In the genomic region with DNA sequence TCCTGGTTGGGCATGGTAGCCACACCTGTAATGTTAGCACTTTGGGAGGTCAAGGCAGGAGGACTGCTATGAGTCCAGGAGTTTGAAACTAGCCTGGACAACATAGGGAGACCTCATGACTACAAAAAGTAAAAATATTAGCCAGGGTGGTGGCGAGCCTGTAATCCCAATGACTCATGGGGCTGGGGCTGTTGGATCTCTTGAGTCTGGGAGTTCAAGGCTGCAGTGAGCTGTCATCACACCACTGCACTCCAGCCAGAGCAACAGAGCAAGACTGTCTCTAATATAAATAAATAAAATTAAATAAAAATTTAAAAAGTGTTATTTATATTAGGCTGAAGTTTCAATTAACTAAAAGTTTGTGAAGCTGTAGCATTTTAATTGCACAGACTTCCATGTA, we compare ENCODE assay signal across 31 cellular contexts.
"Had no signal": no experiment of that assay in that cellular context is flagged by ENCODE, and none has a peak within 500 bp of the region (broad histone marks: within the 10 kb centered on the region; RNA-seq: fewer than 3 reads in every experiment).

No MANE protein-coding gene starts in this region.

- FAIRE-seq: astrocyte, bronchial epithelial cell had no signal

- H3K4me3 ChIP-seq: ascending aorta, body of pancreas, breast epithelium, cardiac muscle cell had no signal

- H3K9me3 ChIP-seq: ascending aorta, body of pancreas, breast epithelium had no signal

- H3K36me3 ChIP-seq: ascending aorta, brain microvascular endothelial cell, breast epithelium, cardiac muscle cell had no signal

- H3K27ac ChIP-seq: ascending aorta, body of pancreas, brain microvascular endothelial cell, breast epithelium, cardiac muscle cell had no signal

- H3K4me1 ChIP-seq: ascending aorta, body of pancreas, breast epithelium had no signal

- DNase-seq: activated effector memory CD4-positive, alpha-beta T cell treated with anti-CD3 and anti-CD28 coated beads, Interleukin-2, amount 50 U/mL, for 16 hours; activated effector memory CD4-positive, alpha-beta T cell treated with Interleukin-2 at 50 U/mL for 16 hours; activated gamma-delta T cell; activated gamma-delta T cell treated with Interleukin-2 at 50 U/mL for 16 hours; activated naive CD4-positive, alpha-beta T cell; activated naive CD4-positive, alpha-beta T cell treated with anti-CD3 and anti-CD28 coated beads for 36 hours; activated naive CD4-positive, alpha-beta T cell treated with anti-CD3 and anti-CD28 coated beads, Interleukin-2, amount 10 ng/mL, durations not matched to agents 7 days and 5 days; activated naive CD4-positive, alpha-beta T cell treated with anti-CD3 and anti-CD28 coated beads, Interleukin-2, amount 50 U/mL, for 16 hours; activated naive CD4-positive, alpha-beta T cell treated with Interleukin-2 at 50 U/mL for 16 hours; activated naive CD8-positive, alpha-beta T cell treated with anti-CD3 and anti-CD28 coated beads for 36 hours; activated naive CD8-positive, alpha-beta T cell treated with anti-CD3 and anti-CD28 coated beads, Interleukin-2, amount 10 ng/mL, durations not matched to agents 7 days and 5 days; activated naive CD8-positive, alpha-beta T cell treated with anti-CD3 and anti-CD28 coated beads, Interleukin-2, amount 50 U/mL, for 24 hours; activated T-cell treated with anti-CD3 and anti-CD28 coated beads, Interleukin-2, amount 50 U/mL, for 1 hour; activated T-cell treated with anti-CD3 and anti-CD28 coated beads, Interleukin-2, amount 50 U/mL, for 24 hours; activated T-cell treated with anti-CD3 and anti-CD28 coated beads, Interleukin-2, amount 50 U/mL, for 4 hours; activated T-cell treated with anti-CD3 and anti-CD28 coated beads, Interleukin-2, amount 50 U/mL, for 48 hours; activated T-cell treated with anti-CD3 and anti-CD28 coated beads, Interleukin-2, amount 50 U/mL, for 72 hours; amniotic stem cell; amygdala; anterior cingulate cortex; aorta; body of pancreas; brain microvascular endothelial cell; caudate nucleus; central memory CD4-positive, alpha-beta T cell; cerebellar nuclear complex had no signal

- H3K27me3 ChIP-seq: ascending aorta, body of pancreas, brain microvascular endothelial cell, breast epithelium, cardiac muscle cell had no signal
